ENCODE assay signal across 23 cellular contexts in genomic region chr11:24645563-24645962, GRCh38.
"Had no signal": no experiment of that assay in that cellular context is flagged by ENCODE, and none has a peak within 500 bp of the region (broad histone marks: within the 10 kb centered on the region; RNA-seq: fewer than 3 reads in every experiment).

No MANE protein-coding gene starts in this region.

- DNase-seq: nephron progenitor cell; nucleus accumbens; pancreas; psoas muscle; right cardiac atrium; right lobe of liver; sigmoid colon; small intestine; stimulated activated CD4-positive, alpha-beta T cell treated with anti-CD3 and anti-CD28 coated beads, Interleukin-15, amount 100 ng/mL, for 24 hours; stimulated activated CD4-positive, alpha-beta T cell treated with anti-CD3 and anti-CD28 coated beads, Interleukin-2, amount 100 ng/mL, for 24 hours; stimulated activated CD4-positive, alpha-beta T cell treated with anti-CD3 and anti-CD28 coated beads, Interleukin-2, amount 100 ng/mL, for 48 hours; stimulated activated CD4-positive, alpha-beta T cell treated with anti-CD3 and anti-CD28 coated beads, Interleukin-4, amount 100 ng/mL, for 24 hours; stimulated activated naive B cell treated with anti-CD40 and anti-IgM and Interleukin-4, amounts not matched to agents 10 μg/mL and 1 μg/mL and 100 μg/mL, for 72 hours; stimulated activated naive CD4-positive, alpha-beta T cell treated with Interleukin-2 at 50 U/mL for 16 hours; stomach; thyroid gland; upper lobe of left lung had no signal

- H3K4me3 ChIP-seq: pancreas, psoas muscle, right lobe of liver, sigmoid colon, stomach, thoracic aorta, thyroid gland, tibial nerve, upper lobe of left lung, vagina had no signal

- H3K4me1 ChIP-seq: pancreas, psoas muscle, right lobe of liver, sigmoid colon, stomach, thyroid gland, tibial nerve, upper lobe of left lung, vagina had no signal

- H3K9me3 ChIP-seq: neutrophil, pancreas, psoas muscle, right lobe of liver, sigmoid colon, stomach, thoracic aorta, thyroid gland, tibial nerve, upper lobe of left lung, vagina had no signal

- H3K27ac ChIP-seq: neutrophil, pancreas, psoas muscle, right lobe of liver, sigmoid colon, stomach, thoracic aorta, thyroid gland, tibial nerve, upper lobe of left lung, vagina had no signal

- H3K36me3 ChIP-seq: neutrophil, pancreas, right lobe of liver, sigmoid colon, stomach, thoracic aorta, thyroid gland, tibial nerve, upper lobe of left lung, vagina had no signal

- H3K27me3 ChIP-seq: neutrophil, pancreas, right lobe of liver, sigmoid colon, stomach, thyroid gland, tibial nerve, upper lobe of left lung, vagina had no signal

- ATAC-seq: natural killer cell treated with Interleukin-12 subunit alpha and Interleukin-12 subunit beta and Interleukin-15 and Interleukin-18, amount 100 ng/mL, for 72 hours; pancreas; psoas muscle; right cardiac atrium; right lobe of liver; stimulated activated effector memory CD8-positive, alpha-beta T cell treated with anti-CD3 and anti-CD28 coated beads, Interleukin-12 subunit alpha, Interleukin-12 subunit beta, amount 100 ng/mL, for 72 hours; stimulated activated naive B cell treated with anti-CD40 and anti-IgM and Interleukin-4, amounts not matched to agents 10 μg/mL and 1 μg/mL and 100 μg/mL, for 72 hours had no signal
